Comparison of ENCODE assay signal across 10 cellular contexts in the genomic region with DNA sequence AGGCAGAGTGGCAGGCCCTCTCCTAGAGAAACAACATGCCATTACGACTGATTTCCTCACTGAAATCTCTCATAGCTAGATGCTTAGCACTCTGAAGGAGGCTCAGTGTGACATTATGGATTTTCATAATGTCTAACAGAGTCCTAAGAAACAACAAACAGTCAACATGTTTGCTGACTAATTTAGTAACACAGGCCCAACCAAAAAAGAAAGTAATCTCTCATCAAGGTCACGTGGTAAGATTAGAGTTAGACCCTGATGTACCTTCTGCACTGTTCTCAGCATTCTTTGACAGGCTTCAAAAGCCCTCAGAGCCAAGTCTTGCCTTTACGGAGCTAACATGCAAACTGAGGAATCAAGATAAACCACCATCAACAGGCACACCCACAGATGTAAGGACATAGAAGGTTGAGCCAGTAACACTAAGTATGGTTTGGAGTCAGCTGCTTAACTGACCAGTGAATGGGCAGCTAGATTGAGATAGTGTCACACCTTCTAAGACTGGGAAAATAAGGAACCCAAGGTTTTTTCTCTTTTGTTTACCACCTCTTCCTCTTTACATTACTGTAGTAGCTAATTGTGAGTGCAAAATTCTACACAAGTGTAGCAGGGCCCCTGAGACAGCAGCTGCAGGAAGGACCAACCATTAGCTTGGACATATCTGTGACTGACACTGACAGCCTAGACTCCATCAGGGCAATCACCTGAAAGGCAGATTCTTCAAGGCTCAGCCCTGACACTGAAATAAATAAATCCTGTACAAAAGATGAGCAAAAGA.
DNase-seq lines count a peak whose midpoint lies in the region; ATAC-seq and TF ChIP-seq lines count a peak whose summit lies in the region.
"Had no signal": no experiment of that assay in that cellular context is flagged by ENCODE, and none has a peak within 500 bp of the region (broad histone marks: within the 10 kb centered on the region; RNA-seq: fewer than 3 reads in every experiment).

No MANE protein-coding gene starts in this region.

- peak overlapping the region; percentile 10 for H3K27ac Mint-ChIP-seq in dendritic cell treated with granulocyte-macrophage colony-stimulating factor and Interleukin-4, amounts not matched to agents 40 ng/mL and 50 ng/mL, for 4 days
- no peak overlapping the region for H3K27ac Mint-ChIP-seq in nephron progenitor cell

- no peaks in the 10 kb centered on the region for H3K27me3 Mint-ChIP-seq in dendritic cell treated with granulocyte-macrophage colony-stimulating factor and Interleukin-4, amounts not matched to agents 40 ng/mL and 50 ng/mL, for 4 days
- H3K27me3 Mint-ChIP-seq in nephron progenitor cell (ENCODE audit: low read depth, poor library complexity) = peaks cover 3% of the 10 kb centered on the region

- no peak overlapping the region for H3K4me3 Mint-ChIP-seq in dendritic cell treated with granulocyte-macrophage colony-stimulating factor and Interleukin-4, amounts not matched to agents 40 ng/mL and 50 ng/mL, for 4 days
- no peak overlapping the region for H3K4me3 Mint-ChIP-seq in nephron progenitor cell

- DNase-seq in pons (ENCODE audit: low spot score) (no peak), nephron progenitor cell (no peak), retina (no peak)
- DNase-seq: DMS153, glutamatergic neuron, NCI-H2227 treated with DMSO at 0.1 percent for 48 hours had no signal

- peaks cover 9% of the 10 kb centered on the region for H3K9me3 Mint-ChIP-seq in dendritic cell treated with granulocyte-macrophage colony-stimulating factor and Interleukin-4, amounts not matched to agents 40 ng/mL and 50 ng/mL, for 4 days
- H3K9me3 Mint-ChIP-seq in nephron progenitor cell = peaks cover 31% of the 10 kb centered on the region

- H3K4me1 Mint-ChIP-seq in dendritic cell treated with granulocyte-macrophage colony-stimulating factor and Interleukin-4, amounts not matched to agents 40 ng/mL and 50 ng/mL, for 4 days (ENCODE audit: low read depth) = peaks cover 37% of the 10 kb centered on the region
- H3K4me1 Mint-ChIP-seq in nephron progenitor cell = no peaks in the 10 kb centered on the region

- H3K36me3 Mint-ChIP-seq in dendritic cell treated with granulocyte-macrophage colony-stimulating factor and Interleukin-4, amounts not matched to agents 40 ng/mL and 50 ng/mL, for 4 days (ENCODE audit: low read depth) = peaks cover 40% of the 10 kb centered on the region
- H3K36me3 Mint-ChIP-seq in nephron progenitor cell (ENCODE audit: low read depth) = peaks cover 41% of the 10 kb centered on the region

- TF ChIP-seq CTCF in nephron progenitor cell (IDR thresholded peaks at IDR 0.05) = no peak

- intact Hi-C loops in dendritic cell treated with granulocyte-macrophage colony-stimulating factor and Interleukin-4, amounts not matched to agents 40 ng/mL and 50 ng/mL, for 4 days (cut with micrococcal nuclease) = no loop called here

- ATAC-seq in GM18498 (IDR thresholded peaks at IDR 0.05; ENCODE audit: unreplicated experiment) (peak; percentile 67), GM19455 (IDR thresholded peaks at IDR 0.05; ENCODE audit: unreplicated experiment) (peak; percentile 68), HG03097 (IDR thresholded peaks at IDR 0.05; ENCODE audit: low FRiP score, unreplicated experiment) (peak; percentile 60)
